In genomic region chr4:4289055-4289454, GRCh38 we compare ENCODE assay signal across 10 cellular contexts. TPM values are rescaled to one million over a fixed set of nuclear protein-coding genes. Genes with fewer than 3 reads are reported as not detected.
A peak's percentile ranks its signal among the peaks of the same experiment; 100 is the strongest.
DNase-seq lines count a peak whose midpoint lies in the region; ATAC-seq and TF ChIP-seq lines count a peak whose summit lies in the region.
"Had no signal": no experiment of that assay in that cellular context is flagged by ENCODE, and none has a peak within 500 bp of the region (broad histone marks: within the 10 kb centered on the region; RNA-seq: fewer than 3 reads in every experiment).

No MANE protein-coding gene starts in this region.

- H4K91ac ChIP-seq in mesenchymal stem cell (ENCODE audit: low read length) = no peak overlapping the region

- H3K4me3 ChIP-seq in right atrium auricular region (peak overlapping the region; percentile 74 to 98), mesenchymal stem cell (ENCODE audit: insufficient read depth in 1 of 2, low read depth in 1 of 2, low read length in 2 of 2) (peak overlapping the region in 1 of 2 experiments; percentile 95), vagina (peak overlapping the region; percentile 59 to 90)

- no peak overlapping the region for H2BK5ac ChIP-seq in mesenchymal stem cell (ENCODE audit: low read depth, low read length, poor library complexity, severe bottlenecking)

- DNase-seq in right atrium auricular region (ENCODE audit: low spot score) (peak; percentile 32), left ventricle myocardium superior (no peak), mesenchymal stem cell (no peak), vagina (ENCODE audit: extremely low spot score in 2 of 2) (peak in 1 of 2 donors; percentile 62), NCI-H69 (lab: John Stamatoyannopoulos, UW) (no peak), UCSD-AML1 (lab: John Stamatoyannopoulos, UW; ENCODE audit: unreplicated experiment) (no peak)
- DNase-seq: cerebellar nuclear complex, NCI-H1417 treated with DMSO at 0.1 percent for 48 hours had no signal

- no peak overlapping the region for H2AK5ac ChIP-seq in mesenchymal stem cell (ENCODE audit: low read length, severe bottlenecking)

- peaks cover 16% of the 10 kb centered on the region for H3K36me3 Mint-ChIP-seq in brain

- H3K18ac ChIP-seq in mesenchymal stem cell (ENCODE audit: low read depth in 1 of 2, low read length in 2 of 2) = no peak overlapping the region

- no peaks in the 10 kb centered on the region for H3K9me3 Mint-ChIP-seq in brain

- H3K27ac Mint-ChIP-seq in brain = peak overlapping the region in 4 of 5 experiments; percentile 89 to 97 (median 91)

- 34% methylated on average over 3 of the region's 3 CpGs for WGBS in mesenchymal stem cell

- no peak overlapping the region for H2BK15ac ChIP-seq in mesenchymal stem cell (ENCODE audit: low read depth, poor library complexity, severe bottlenecking)

- no peaks in the 10 kb centered on the region for H3K36me3 ChIP-seq in right atrium auricular region
- H3K36me3 ChIP-seq in mesenchymal stem cell (ENCODE audit: control insufficient read depth in 1 of 2, insufficient read depth in 2 of 2, low read depth in 1 of 2, low read length in 2 of 2) = peaks cover 5 to 30% of the 10 kb centered on the region in 2 experiments
- peaks cover 0 to 7% of the 10 kb centered on the region in 2 donors for H3K36me3 ChIP-seq in vagina

- intact Hi-C loops in left ventricle myocardium superior (cut with micrococcal nuclease) (no loop called here), vagina (cut with DNase I) (no loop called here)

- H3K27ac ChIP-seq in right atrium auricular region = peak overlapping the region in 1 of 2 donors; percentile 86
- H3K27ac ChIP-seq in mesenchymal stem cell (ENCODE audit: low read length, poor library complexity, severe bottlenecking) = no peak overlapping the region
- no peak overlapping the region for H3K27ac ChIP-seq in vagina

- no peak for TF ChIP-seq CTCF in right atrium auricular region (IDR thresholded peaks at IDR 0.05)
- TF ChIP-seq CTCF in brain (conservative IDR thresholded peaks at IDR 0.05) = no peak
- no peak for TF ChIP-seq CTCF in vagina (IDR thresholded peaks at IDR 0.05)

- ATAC-seq in left ventricle myocardium superior = no peak
- ATAC-seq in GM19397 (IDR thresholded peaks at IDR 0.05; ENCODE audit: unreplicated experiment) = no peak

- peaks cover 5% of the 10 kb centered on the region for H3K27me3 Mint-ChIP-seq in brain

- peak overlapping the region; percentile 84 for H3K4me2 ChIP-seq in mesenchymal stem cell (ENCODE audit: low read length, poor library complexity, severe bottlenecking)

- peaks cover 62% of the 10 kb centered on the region for H3K4me1 Mint-ChIP-seq in brain

- peaks cover 44% of the 10 kb centered on the region for H3K79me1 ChIP-seq in mesenchymal stem cell (replicated peaks; ENCODE audit: low read length, poor library complexity, severe bottlenecking)

- H3K27me3 ChIP-seq in right atrium auricular region (no peaks in the 10 kb centered on the region), mesenchymal stem cell (ENCODE audit: control insufficient read depth in 1 of 2, insufficient read depth in 1 of 2, low read length in 2 of 2) (no peaks in the 10 kb centered on the region), vagina (no peaks in the 10 kb centered on the region)

- H3K23ac ChIP-seq in mesenchymal stem cell (ENCODE audit: low read length in 2 of 2) = no peak overlapping the region

- no peak overlapping the region for H2BK120ac ChIP-seq in mesenchymal stem cell (ENCODE audit: low read depth, low read length)

- H2AFZ ChIP-seq in mesenchymal stem cell (ENCODE audit: low read depth, low read length) = no peak overlapping the region

- H3K4me1 ChIP-seq in right atrium auricular region (peaks cover 0 to 49% of the 10 kb centered on the region in 2 donors), mesenchymal stem cell (ENCODE audit: control insufficient read depth, insufficient read depth, low read depth, low read length) (peaks cover 11% of the 10 kb centered on the region), vagina (peaks cover 28% of the 10 kb centered on the region)

- H3K4ac ChIP-seq in mesenchymal stem cell (ENCODE audit: low read depth in 1 of 2, low read length in 2 of 2) = no peak overlapping the region

- H2BK12ac ChIP-seq in mesenchymal stem cell (ENCODE audit: low read length in 2 of 2) = no peak overlapping the region

- no peaks in the 10 kb centered on the region for H3K9me3 ChIP-seq in right atrium auricular region
- H3K9me3 ChIP-seq in mesenchymal stem cell (ENCODE audit: control insufficient read depth, low read length) = no peaks in the 10 kb centered on the region
- H3K9me3 ChIP-seq in vagina = no peaks in the 10 kb centered on the region

- peak overlapping the region; percentile 94 to 99 (median 97) for H3K4me3 Mint-ChIP-seq in brain

- no peak overlapping the region for H3K14ac ChIP-seq in mesenchymal stem cell (ENCODE audit: low read length in 2 of 2)

- H4K8ac ChIP-seq in mesenchymal stem cell (ENCODE audit: low read length) = no peak overlapping the region

- no peak for TF ChIP-seq POLR2A in vagina (IDR thresholded peaks at IDR 0.05)

- peak overlapping the region; percentile 94 for H3K9ac ChIP-seq in mesenchymal stem cell (ENCODE audit: low read length)

RNA-seq across cellular contexts. Expression of gene LYAR, which starts 0.9 kb away (rescaled TPM):
- total RNA-seq in right atrium auricular region (10 to 100 TPM; 14.2 to 20.8 TPM), left ventricle myocardium superior (10.0 TPM), vagina (6.4 TPM)
- polyA plus RNA-seq in brain (ENCODE audit: insufficient read depth, low read depth, low replicate concordance) = 12.7 TPM
- 17.5 TPM for polyA plus RNA-seq in mesenchymal stem cell (2013, experiment 1 of 2)
- 19.2 TPM for polyA plus RNA-seq in mesenchymal stem cell (2013, experiment 2 of 2)

RNA-seq across cellular contexts. Expression of gene ZBTB49, which starts 1.0 kb away (rescaled TPM):
- total RNA-seq in right atrium auricular region = 10 to 100 TPM in 1 of 2 donors, 1 to 10 TPM in 1; 4.7 to 12.9 TPM
- total RNA-seq in left ventricle myocardium superior = 3.8 TPM
- polyA plus RNA-seq in brain (ENCODE audit: insufficient read depth, low read depth, low replicate concordance) = 3.4 TPM
- polyA plus RNA-seq in mesenchymal stem cell (2013, experiment 1 of 2) = 2.6 TPM
- polyA plus RNA-seq in mesenchymal stem cell (2013, experiment 2 of 2) = 2.3 TPM
- total RNA-seq in vagina = 5.4 TPM

RNA-seq across cellular contexts. Expression of gene TMEM128, which starts 41.0 kb away (rescaled TPM):
- total RNA-seq in right atrium auricular region = 10 to 100 TPM; 14.5 to 14.9 TPM
- 9.5 TPM for total RNA-seq in left ventricle myocardium superior
- polyA plus RNA-seq in brain (ENCODE audit: insufficient read depth, low read depth, low replicate concordance) = 23.0 TPM
- polyA plus RNA-seq in mesenchymal stem cell (2013, experiment 1 of 2) = 12.8 TPM
- polyA plus RNA-seq in mesenchymal stem cell (2013, experiment 2 of 2) = 14.0 TPM
- total RNA-seq in vagina = 15.2 TPM
